ENCODE assay signal across 17 cellular contexts in genomic region chrX:130280901-130281300, GRCh38. TPM values are rescaled to one million over a fixed set of nuclear protein-coding genes. Genes with fewer than 3 reads are reported as not detected.
DNase-seq lines count a peak whose midpoint lies in the region; ATAC-seq and TF ChIP-seq lines count a peak whose summit lies in the region.
"Had no signal": no experiment of that assay in that cellular context is flagged by ENCODE, and none has a peak within 500 bp of the region (broad histone marks: within the 10 kb centered on the region; RNA-seq: fewer than 3 reads in every experiment).

No MANE protein-coding gene starts in this region.

- H3K9me3 Mint-ChIP-seq in GM23338 (peaks cover 12% of the 10 kb centered on the region; the same call in 1 of the 3 replicates), neural progenitor cell (no peaks in the 10 kb centered on the region)
- H3K9me3 Mint-ChIP-seq: CD8-positive, alpha-beta memory T cell had no signal

- H3K36me3 ChIP-seq in GM23338 (ENCODE audit: insufficient read depth) (no peaks in the 10 kb centered on the region), NT2/D1 (ENCODE audit: insufficient read depth, insufficient read length, low read length) (no peaks in the 10 kb centered on the region), iPS DF 6.9 (ENCODE audit: control insufficient read depth, insufficient read depth, low read length) (no peaks in the 10 kb centered on the region), neural progenitor cell (no peaks in the 10 kb centered on the region)
- H3K36me3 ChIP-seq: BLaER1 had no signal

- H3K27ac ChIP-seq in GM23338 (ENCODE audit: low read depth) (peak overlapping the region; percentile 78; the same call in 1 of the 2 replicates), iPS DF 6.9 (ENCODE audit: low read length) (no peak overlapping the region), neural progenitor cell (no peak overlapping the region)
- H3K27ac ChIP-seq: BLaER1, HL-60 had no signal

- H3K36me3 Mint-ChIP-seq in GM23338 (ENCODE audit: low read depth) (peaks cover 18% of the 10 kb centered on the region), neural progenitor cell (no peaks in the 10 kb centered on the region)
- H3K36me3 Mint-ChIP-seq: CD8-positive, alpha-beta memory T cell had no signal

- H3K4me3 Mint-ChIP-seq in GM23338 (peak overlapping the region; percentile 49; the same call in 2 of the 3 replicates), neural progenitor cell (no peak overlapping the region)
- H3K4me3 Mint-ChIP-seq: CD8-positive, alpha-beta memory T cell had no signal

- H3K9me2 ChIP-seq in GM23338 (ENCODE audit: insufficient read depth): no peaks in the 10 kb centered on the region

- H3K27me3 Mint-ChIP-seq in GM23338 (ENCODE audit: insufficient read depth, low read depth, poor library complexity): peaks cover 6% of the 10 kb centered on the region
- peaks cover 6% of the 10 kb centered on the region for H3K27me3 Mint-ChIP-seq in neural progenitor cell (ENCODE audit: insufficient read depth, low read depth)

- H3F3A ChIP-seq in GM23338 (replicated peaks; ENCODE audit: low read depth): no peaks in the 10 kb centered on the region
- no peaks in the 10 kb centered on the region for H3F3A ChIP-seq in neural progenitor cell (ENCODE audit: low read depth)

- H3K27ac Mint-ChIP-seq in GM23338: peak overlapping the region; percentile 96
- H3K27ac Mint-ChIP-seq in neural progenitor cell: no peak overlapping the region
- H3K27ac Mint-ChIP-seq: CD8-positive, alpha-beta memory T cell had no signal

- H3K4me1 Mint-ChIP-seq in GM23338 (peaks cover 42% of the 10 kb centered on the region), neural progenitor cell (peaks cover 30% of the 10 kb centered on the region)
- H3K4me1 Mint-ChIP-seq: CD8-positive, alpha-beta memory T cell had no signal

- no peak overlapping the region for H3K9ac ChIP-seq in NT2/D1 (ENCODE audit: insufficient read length, low read depth)
- H3K9ac ChIP-seq in neural progenitor cell: no peak overlapping the region
- H3K9ac ChIP-seq: BLaER1 had no signal

- no CpG with 5 or more reads among the region's 3 CpGs for WGBS in iPS DF 6.9 (ENCODE audit: insufficient coverage, insufficient read length)

- H3K79me2 ChIP-seq in GM23338 (replicated peaks; ENCODE audit: insufficient read depth) (no peaks in the 10 kb centered on the region), neural progenitor cell (ENCODE audit: low read depth) (no peaks in the 10 kb centered on the region)

- ATAC-seq in GM23338: peak; percentile 93
- no peak for ATAC-seq in HG02970 (IDR thresholded peaks at IDR 0.05; ENCODE audit: low FRiP score, unreplicated experiment)

- H2AFZ ChIP-seq in GM23338: no peak overlapping the region
- no peak overlapping the region for H2AFZ ChIP-seq in neural progenitor cell (replicated peaks)

- DNase-seq in GM23338 (ENCODE audit: low spot score): peak; percentile 65
- DNase-seq in NT2/D1 (ENCODE audit: low read depth, low spot score): peak; percentile 52
- peak; percentile 22 for DNase-seq in iPS DF 6.9 (ENCODE audit: low read depth, low spot score)
- DNase-seq in neural progenitor cell (ENCODE audit: low spot score): peak; percentile 37
- no peak for DNase-seq in NAMALWA (ENCODE audit: low spot score)
- DNase-seq in germinal center (ENCODE audit: low spot score): no peak
- DNase-seq: CD8-positive, alpha-beta memory T cell; DMS53; EL; NCI-H1105 treated with DMSO at 0.1 percent for 48 hours; NCI-H1694; NCI-H2081 treated with DMSO at 0.1 percent for 48 hours; NCI-H446 treated with DMSO at 0.1 percent for 48 hours; Right ventricle myocardium superior had no signal

- H3K4me3 ChIP-seq in GM23338 (peak overlapping the region; percentile 20; the same call in 1 of the 2 replicates), NT2/D1 (ENCODE audit: insufficient read length, low read depth) (no peak overlapping the region), iPS DF 6.9 (ENCODE audit: low read length) (no peak overlapping the region), neural progenitor cell (no peak overlapping the region)
- H3K4me3 ChIP-seq: BLaER1 had no signal

- no peaks in the 10 kb centered on the region for H3K27me3 ChIP-seq in GM23338 (ENCODE audit: insufficient read depth)
- H3K27me3 ChIP-seq in NT2/D1 (ENCODE audit: insufficient read depth, insufficient read length): no peaks in the 10 kb centered on the region
- H3K27me3 ChIP-seq in iPS DF 6.9 (ENCODE audit: control insufficient read depth, insufficient read depth, low read length): no peaks in the 10 kb centered on the region
- no peaks in the 10 kb centered on the region for H3K27me3 ChIP-seq in neural progenitor cell

- H3K9me3 ChIP-seq in NT2/D1 (ENCODE audit: insufficient read depth, low read length): peaks cover 5% of the 10 kb centered on the region; the same call in 1 of the 2 replicates
- H3K9me3 ChIP-seq in iPS DF 6.9 (ENCODE audit: control insufficient read depth, insufficient read depth, low read length): no peaks in the 10 kb centered on the region
- H3K9me3 ChIP-seq in neural progenitor cell (ENCODE audit: low read depth): no peaks in the 10 kb centered on the region
- H3K9me3 ChIP-seq: BLaER1 had no signal

- H3K4me2 ChIP-seq in GM23338 (peak overlapping the region; percentile 71), neural progenitor cell (no peak overlapping the region)
- H3K4me2 ChIP-seq: BLaER1 had no signal

- H3K4me1 ChIP-seq in GM23338 (ENCODE audit: insufficient read depth) (peaks cover 21% of the 10 kb centered on the region), NT2/D1 (ENCODE audit: insufficient read depth, insufficient read length) (no peaks in the 10 kb centered on the region), iPS DF 6.9 (ENCODE audit: control insufficient read depth, insufficient read depth, low read length) (no peaks in the 10 kb centered on the region), neural progenitor cell (peaks cover 14% of the 10 kb centered on the region)
- H3K4me1 ChIP-seq: BLaER1 had no signal

- H4K20me1 ChIP-seq in GM23338 (replicated peaks; ENCODE audit: insufficient read depth) (no peaks in the 10 kb centered on the region), neural progenitor cell (ENCODE audit: low read depth) (no peaks in the 10 kb centered on the region)
- H4K20me1 ChIP-seq: BLaER1 had no signal

- TF ChIP-seq CTCF in GM23338 (conservative IDR thresholded peaks at IDR 0.05; ENCODE audit: low read depth in 2 of 2): no peak
- no peak for TF ChIP-seq CTCF in neural progenitor cell (IDR thresholded peaks at IDR 0.05)

TF ChIP-seq in GM23338, 12 proteins besides CTCF, POLR2A, EP300 and RAD21:
- TF ChIP-seq ZNF114 (CRISPR knock-in tag; IDR thresholded peaks at IDR 0.05): no peak
- TF ChIP-seq, protein P1, sequence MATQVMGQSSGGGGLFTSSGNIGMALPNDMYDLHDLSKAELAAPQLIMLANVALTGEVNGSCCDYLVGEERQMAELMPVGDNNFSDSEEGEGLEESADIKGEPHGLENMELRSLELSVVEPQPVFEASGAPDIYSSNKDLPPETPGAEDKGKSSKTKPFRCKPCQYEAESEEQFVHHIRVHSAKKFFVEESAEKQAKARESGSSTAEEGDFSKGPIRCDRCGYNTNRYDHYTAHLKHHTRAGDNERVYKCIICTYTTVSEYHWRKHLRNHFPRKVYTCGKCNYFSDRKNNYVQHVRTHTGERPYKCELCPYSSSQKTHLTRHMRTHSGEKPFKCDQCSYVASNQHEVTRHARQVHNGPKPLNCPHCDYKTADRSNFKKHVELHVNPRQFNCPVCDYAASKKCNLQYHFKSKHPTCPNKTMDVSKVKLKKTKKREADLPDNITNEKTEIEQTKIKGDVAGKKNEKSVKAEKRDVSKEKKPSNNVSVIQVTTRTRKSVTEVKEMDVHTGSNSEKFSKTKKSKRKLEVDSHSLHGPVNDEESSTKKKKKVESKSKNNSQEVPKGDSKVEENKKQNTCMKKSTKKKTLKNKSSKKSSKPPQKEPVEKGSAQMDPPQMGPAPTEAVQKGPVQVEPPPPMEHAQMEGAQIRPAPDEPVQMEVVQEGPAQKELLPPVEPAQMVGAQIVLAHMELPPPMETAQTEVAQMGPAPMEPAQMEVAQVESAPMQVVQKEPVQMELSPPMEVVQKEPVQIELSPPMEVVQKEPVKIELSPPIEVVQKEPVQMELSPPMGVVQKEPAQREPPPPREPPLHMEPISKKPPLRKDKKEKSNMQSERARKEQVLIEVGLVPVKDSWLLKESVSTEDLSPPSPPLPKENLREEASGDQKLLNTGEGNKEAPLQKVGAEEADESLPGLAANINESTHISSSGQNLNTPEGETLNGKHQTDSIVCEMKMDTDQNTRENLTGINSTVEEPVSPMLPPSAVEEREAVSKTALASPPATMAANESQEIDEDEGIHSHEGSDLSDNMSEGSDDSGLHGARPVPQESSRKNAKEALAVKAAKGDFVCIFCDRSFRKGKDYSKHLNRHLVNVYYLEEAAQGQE (IDR thresholded peaks at IDR 0.05; ENCODE audit: unreplicated experiment): no peak
- TF ChIP-seq EZH2phosphoT487 (IDR thresholded peaks at IDR 0.05; ENCODE audit: unreplicated experiment): no peak
- no peak for TF ChIP-seq STAT1 (IDR thresholded peaks at IDR 0.05; ENCODE audit: unreplicated experiment)
- TF ChIP-seq NANOG (IDR thresholded peaks at IDR 0.05; ENCODE audit: borderline replicate concordance): no peak
- TF ChIP-seq ZNF331 (CRISPR knock-in tag; IDR thresholded peaks at IDR 0.05; ENCODE audit: low read depth): no peak
- no peak for TF ChIP-seq CREB1 (CRISPR knock-in tag; IDR thresholded peaks at IDR 0.05; ENCODE audit: low read depth)
- TF ChIP-seq ETS1 (IDR thresholded peaks at IDR 0.05): no peak
- no peak for TF ChIP-seq JUNB (IDR thresholded peaks at IDR 0.05; ENCODE audit: unreplicated experiment)
- no peak for TF ChIP-seq EZH2 (IDR thresholded peaks at IDR 0.05; ENCODE audit: low read depth, unreplicated experiment)
TF ChIP-seq in GM23338: peak in this region for 0.

RNA-seq across cellular contexts. Expression of gene ZNF280C, which starts 12.2 kb away (rescaled TPM):
- total RNA-seq in GM23338 (2014; rRNA removed; shearing (Covaris generic)): 14.4 and 15.1 TPM in 2 replicates
- polyA plus RNA-seq in GM23338 (2016; fragmentation: Nextera tagmentation; extraction: Ambion mirVana): 5.4 and 7.9 TPM in 2 replicates
- 33.1 and 41.8 TPM in 2 replicates for total RNA-seq in neural progenitor cell (ENCODE audit: low replicate concordance)

RNA-seq across cellular contexts. Expression of gene SLC25A14, which starts 58.8 kb away (rescaled TPM):
- 8.3 and 12.3 TPM in 2 replicates for total RNA-seq in GM23338 (2014; rRNA removed; shearing (Covaris generic))
- 9.2 and 14.9 TPM in 2 replicates for polyA plus RNA-seq in GM23338 (2016; fragmentation: Nextera tagmentation; extraction: Ambion mirVana)
- total RNA-seq in neural progenitor cell (ENCODE audit: low replicate concordance): 13.7 and 19.2 TPM in 2 replicates

Comparison
In these comparisons a context has a peak if more than half of its experiments do, and no peak if none do; other contexts are left out.
1. DNase-seq: peak in GM23338 (single experiment), NT2/D1 (single experiment), iPS DF 6.9 (single experiment) and neural progenitor cell (single experiment); none in NAMALWA (single experiment) and germinal center (single experiment).